In the genomic region with DNA sequence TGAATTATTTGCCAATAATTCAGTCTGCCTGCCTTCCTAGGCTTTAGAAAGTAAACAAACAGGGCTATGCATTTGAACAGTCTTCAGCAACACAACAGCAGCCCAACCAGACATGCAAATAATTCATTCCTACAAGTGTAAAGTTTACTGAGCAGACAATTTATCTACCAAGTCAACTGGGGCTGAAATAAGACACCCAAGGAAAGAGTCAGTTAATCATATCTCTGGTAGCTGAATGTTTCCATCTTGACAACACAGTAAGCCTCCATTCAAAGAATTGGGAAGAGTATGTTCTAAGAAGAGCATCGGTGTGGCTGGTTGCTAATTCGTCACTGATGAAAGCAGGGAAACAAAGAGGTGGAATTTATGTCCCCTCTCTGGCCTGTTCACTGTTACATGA, we compare ENCODE assay signal across 20 cellular contexts.
"Had no signal": no experiment of that assay in that cellular context is flagged by ENCODE, and none has a peak within 500 bp of the region (broad histone marks: within the 10 kb centered on the region; RNA-seq: fewer than 3 reads in every experiment).

No MANE protein-coding gene starts in this region.

- ATAC-seq: body of pancreas, left ventricle myocardium superior had no signal

- H3K4me1 ChIP-seq: body of pancreas, right atrium auricular region, SJCRH30, transverse colon had no signal

- DNase-seq: activated CD4-positive, CD25-positive, alpha-beta regulatory T cell treated with anti-CD3 and anti-CD28 coated beads, Interleukin-2, amount 50 U/mL, for 72 hours; activated CD8-positive, alpha-beta memory T cell treated with anti-CD3 and anti-CD28 coated beads for 24 hours; activated gamma-delta T cell treated with Interleukin-2 at 50 U/mL for 16 hours; activated T-cell treated with anti-CD3 and anti-CD28 coated beads, Interleukin-2, amount 50 U/mL, for 1 hour; amniotic stem cell; body of pancreas; central memory CD4-positive, alpha-beta T cell; cortex of kidney; effector CD8-positive, alpha-beta T cell; left ventricle myocardium superior; mesendoderm; SJCRH30; substantia nigra; SW 1271; T-helper 9 cell; transverse colon had no signal

- H3K4me3 ChIP-seq: body of pancreas, right atrium auricular region, SJCRH30, smooth muscle cell, transverse colon had no signal

- H3K4me2 ChIP-seq: smooth muscle cell had no signal

- H3K27me3 ChIP-seq: body of pancreas, neutrophil, right atrium auricular region, SJCRH30, transverse colon had no signal

- H3K9me3 ChIP-seq: body of pancreas, neutrophil, right atrium auricular region, SJCRH30, transverse colon had no signal

- H3K36me3 ChIP-seq: neutrophil, SJCRH30, transverse colon had no signal

- H3K27ac ChIP-seq: body of pancreas, epithelial cell of prostate, neutrophil, right atrium auricular region, SJCRH30, transverse colon had no signal
